In the genomic region with DNA sequence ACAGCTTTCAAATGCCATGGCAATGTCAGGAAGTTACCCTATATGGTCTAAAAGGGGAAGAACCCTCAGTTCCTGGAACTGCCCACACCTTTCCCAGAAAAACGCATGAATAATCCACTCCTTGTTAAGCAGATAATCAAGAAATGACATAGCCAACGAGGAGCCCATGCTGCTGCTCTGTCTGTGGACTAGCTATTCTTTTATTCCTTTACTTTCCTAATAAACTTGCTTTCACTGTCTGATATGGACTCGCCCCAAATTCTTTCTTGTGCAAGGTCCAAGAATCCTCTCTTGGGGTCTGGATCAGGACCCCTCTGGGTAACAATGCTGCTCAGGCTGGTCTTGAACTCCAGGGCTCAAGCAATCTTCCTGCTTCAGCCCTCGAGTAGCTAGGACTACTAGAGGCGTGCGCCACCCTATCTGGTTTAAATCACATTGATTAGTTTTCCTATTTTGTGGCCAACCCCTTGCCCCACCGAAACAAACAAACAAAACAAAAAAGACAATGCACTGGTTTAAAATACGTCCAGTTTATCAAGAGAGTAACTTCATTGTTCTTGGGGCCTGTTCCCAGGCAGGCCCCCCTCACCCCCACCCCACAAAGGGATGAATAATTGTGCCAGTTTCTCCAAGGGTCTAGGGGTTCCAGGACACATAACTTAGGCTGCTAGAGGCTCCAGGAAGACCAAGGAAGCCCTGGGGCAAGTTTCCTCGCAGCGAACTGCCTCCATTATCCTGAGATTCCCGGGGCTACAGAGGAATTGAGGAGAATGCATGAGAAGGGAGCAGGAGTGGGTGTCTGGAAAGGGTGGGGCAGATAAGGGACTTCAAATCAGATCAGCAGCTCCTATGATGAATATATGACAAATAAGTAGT, we compare ENCODE assay signal across 13 cellular contexts. TPM values are rescaled to one million over a fixed set of nuclear protein-coding genes. Genes with fewer than 3 reads are reported as not detected.
DNase-seq lines count a peak whose midpoint lies in the region; TF ChIP-seq lines count a peak whose summit lies in the region.
"Had no signal": no experiment of that assay in that cellular context is flagged by ENCODE, and none has a peak within 500 bp of the region (broad histone marks: within the 10 kb centered on the region; RNA-seq: fewer than 3 reads in every experiment).

No MANE protein-coding gene starts in this region.

- H3K27ac Mint-ChIP-seq in mesothelial cell of epicardium, result peak overlapping the region; percentile 81
- H3K27ac Mint-ChIP-seq in CD14-positive monocyte, result no peak overlapping the region
- H3K27ac Mint-ChIP-seq: T-helper 1 cell treated with Interleukin-12 subunit alpha and Interleukin-12 subunit beta and Interleukin-4 antibody, amounts not matched to agents 30 μg/mL and 1 μg/mL, for 36 hours had no signal

- no peak for TF ChIP-seq EP300 in tibial nerve (IDR thresholded peaks at IDR 0.05)

- H3K27me3 ChIP-seq in tibial nerve, result no peaks in the 10 kb centered on the region
- H3K27me3 ChIP-seq: body of pancreas had no signal

- peaks cover 10% of the 10 kb centered on the region for H3K4me1 Mint-ChIP-seq in mesothelial cell of epicardium
- no peaks in the 10 kb centered on the region for H3K4me1 Mint-ChIP-seq in CD14-positive monocyte

- WGBS in tibial nerve, 2 donors, result 61 to 72% methylated on average over 11 of the region's 11 CpGs

- H3K9me3 Mint-ChIP-seq in mesothelial cell of epicardium, result peaks cover 3% of the 10 kb centered on the region
- peaks cover 0 to 6% (median 0%) of the 10 kb centered on the region in 7 donors for H3K9me3 Mint-ChIP-seq in CD14-positive monocyte
- H3K9me3 Mint-ChIP-seq: T-helper 1 cell treated with Interleukin-12 subunit alpha and Interleukin-12 subunit beta and Interleukin-4 antibody, amounts not matched to agents 30 μg/mL and 1 μg/mL, for 36 hours had no signal

- TF ChIP-seq POLR2A in tibial nerve (IDR thresholded peaks at IDR 0.05), result no peak

- H3K27me3 Mint-ChIP-seq in mesothelial cell of epicardium (ENCODE audit: low read depth) (no peaks in the 10 kb centered on the region), CD14-positive monocyte (ENCODE audit: low read depth in 3 of 3) (peaks cover 0 to 10% (median 9%) of the 10 kb centered on the region in 3 donors)

- TF ChIP-seq CTCF in mesothelial cell of epicardium (IDR thresholded peaks at IDR 0.05; ENCODE audit: unreplicated experiment) (no peak), GM13977 (IDR thresholded peaks at IDR 0.05; ENCODE audit: extremely low read depth, insufficient read depth, missing control alignments) (no peak), tibial nerve (IDR thresholded peaks at IDR 0.05) (no peak), CD14-positive monocyte (IDR thresholded peaks at IDR 0.05) (no peak)

- intact Hi-C loops in CD14-positive monocyte (cut with micrococcal nuclease), result no loop called here

- no peaks in the 10 kb centered on the region for H3K36me3 ChIP-seq in tibial nerve

- H3K4me3 Mint-ChIP-seq in mesothelial cell of epicardium (no peak overlapping the region), CD14-positive monocyte (no peak overlapping the region)
- H3K4me3 Mint-ChIP-seq: T-helper 1 cell treated with Interleukin-12 subunit alpha and Interleukin-12 subunit beta and Interleukin-4 antibody, amounts not matched to agents 30 μg/mL and 1 μg/mL, for 36 hours had no signal

- peak; percentile 6 for DNase-seq in stimulated activated naive CD4-positive, alpha-beta T cell treated with Interleukin-2 at 50 U/mL for 16 hours (lab: John Stamatoyannopoulos, UW)
- DNase-seq in stimulated activated naive CD4-positive, alpha-beta T cell (lab: John Stamatoyannopoulos, UW), result no peak
- peak; percentile 28 to 55 (median 33) for DNase-seq in activated CD8-positive, alpha-beta memory T cell treated with anti-CD3 and anti-CD28 coated beads for 48 hours (ENCODE audit: low read depth in 2 of 3, low spot score in 2 of 3)
- DNase-seq in mesothelial cell of epicardium (ENCODE audit: low spot score in 2 of 2, unreplicated experiment in 2 of 2) (no peak), GM13977 (ENCODE audit: low spot score) (no peak), tibial nerve (ENCODE audit: low spot score in 2 of 2) (no peak), CD14-positive monocyte (ENCODE audit: low spot score) (no peak), DMS 273 treated with DMSO at 0.1 percent for 48 hours (lab: John Stamatoyannopoulos, UW) (no peak)
- DNase-seq: body of pancreas, DMS153, NCI-H1694, NCI-H526 treated with DMSO at 0.1 percent for 48 hours had no signal

- H3K36me3 Mint-ChIP-seq in mesothelial cell of epicardium (no peaks in the 10 kb centered on the region), CD14-positive monocyte (no peaks in the 10 kb centered on the region)

- H3K9me3 ChIP-seq in tibial nerve, result no peaks in the 10 kb centered on the region
- H3K9me3 ChIP-seq: body of pancreas had no signal

- peaks cover 0 to 3% (median 0%) of the 10 kb centered on the region in 4 donors for H3K4me1 ChIP-seq in tibial nerve
- H3K4me1 ChIP-seq: body of pancreas had no signal

- H3K4me3 ChIP-seq in tibial nerve, result no peak overlapping the region
- H3K4me3 ChIP-seq: body of pancreas had no signal

- in situ Hi-C loops in GM13977 (cut with MboI; ENCODE audit: low pct_unique_long_range_greater_than_20kb, low sequenced_read_pairs, unreplicated experiment), result no loop called here

- no peak overlapping the region for H3K27ac ChIP-seq in tibial nerve
- H3K27ac ChIP-seq: body of pancreas had no signal

RNA-seq across cellular contexts. Expression of a gene that starts 10.1 kb away (rescaled TPM):
- total RNA-seq in mesothelial cell of epicardium (736 to 747 TPM (median 737 TPM) in 3 replicates), tibial nerve (100 to 1,000 TPM; 214 to 268 (median 232) TPM)
- not detected for polyA plus RNA-seq in CD14-positive monocyte

Comparison
In these comparisons a context has a peak if more than half of its experiments do, and no peak if none do; other contexts are left out.
1. DNase-seq: peak in stimulated activated naive CD4-positive, alpha-beta T cell treated with Interleukin-2 at 50 U/mL for 16 hours (single experiment) and activated CD8-positive, alpha-beta memory T cell treated with anti-CD3 and anti-CD28 coated beads for 48 hours (3 of 3); none in stimulated activated naive CD4-positive, alpha-beta T cell (0 of 6), mesothelial cell of epicardium (0 of 2), GM13977 (single experiment), tibial nerve (0 of 2), CD14-positive monocyte (single experiment) and DMS 273 treated with DMSO at 0.1 percent for 48 hours (single experiment).